1 cellular context compared by ENCODE assay signal in the genomic region with DNA sequence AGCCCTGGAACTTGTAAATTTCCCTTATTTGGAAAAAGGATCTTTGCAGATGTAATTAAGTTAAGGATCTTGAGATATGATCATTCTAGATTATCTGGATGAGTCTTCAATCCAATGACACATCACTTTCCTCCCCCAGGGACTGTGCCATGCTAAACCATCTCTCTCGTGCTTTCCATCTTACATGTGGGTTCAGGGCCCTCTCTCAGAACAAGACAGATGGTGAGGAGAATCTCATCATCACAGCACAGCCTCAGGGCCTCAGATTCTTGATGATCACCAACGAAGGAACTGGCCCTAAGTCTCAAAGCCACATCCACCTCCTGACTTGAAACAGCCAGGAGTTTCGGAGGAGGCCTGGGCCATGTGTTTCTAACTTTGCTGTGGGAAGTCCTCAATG.
TF ChIP-seq lines count a peak whose summit lies in the region.

No MANE protein-coding gene starts in this region.

TF ChIP-seq in H1, 55 proteins besides CTCF, POLR2A, EP300 and RAD21:
- TF ChIP-seq TAF1 (IDR thresholded peaks at IDR 0.05; ENCODE audit: low read depth, low read length) (no peak), RNF2 (IDR thresholded peaks at IDR 0.05; ENCODE audit: borderline replicate concordance, low read depth, low read length, missing control alignments, poor library complexity, severe bottlenecking) (no peak), BCL11A (IDR thresholded peaks at IDR 0.05; ENCODE audit: low read depth in 2 of 2, low read length in 2 of 2) (no peak), YY1 (IDR thresholded peaks at IDR 0.05; ENCODE audit: low read depth, low read length) (no peak), TBP (IDR thresholded peaks at IDR 0.05; ENCODE audit: low read depth, low read length) (no peak), ASH2L (IDR thresholded peaks at IDR 0.05; ENCODE audit: low read length) (no peak), SUZ12 (IDR thresholded peaks at IDR 0.05; ENCODE audit: low read length) (no peak), NANOG (IDR thresholded peaks at IDR 0.05; ENCODE audit: insufficient read depth, low read depth, low read length, poor library complexity, severe bottlenecking) (no peak), MAFK (IDR thresholded peaks at IDR 0.05; ENCODE audit: low read depth, low read length) (no peak), EZH2 (IDR thresholded peaks at IDR 0.05; ENCODE audit: low read depth, low read length, severe bottlenecking) (no peak), RXRA (IDR thresholded peaks at IDR 0.05; ENCODE audit: insufficient read depth, low read depth, low read length) (no peak), TAF7 (optimal IDR thresholded peaks at IDR 0.05; ENCODE audit: borderline replicate concordance, low read depth, low read length) (no peak), HDAC6 (IDR thresholded peaks at IDR 0.05; ENCODE audit: low read depth, low read length) (no peak)
